ENCODE assay signal across 9 cellular contexts in the genomic region with DNA sequence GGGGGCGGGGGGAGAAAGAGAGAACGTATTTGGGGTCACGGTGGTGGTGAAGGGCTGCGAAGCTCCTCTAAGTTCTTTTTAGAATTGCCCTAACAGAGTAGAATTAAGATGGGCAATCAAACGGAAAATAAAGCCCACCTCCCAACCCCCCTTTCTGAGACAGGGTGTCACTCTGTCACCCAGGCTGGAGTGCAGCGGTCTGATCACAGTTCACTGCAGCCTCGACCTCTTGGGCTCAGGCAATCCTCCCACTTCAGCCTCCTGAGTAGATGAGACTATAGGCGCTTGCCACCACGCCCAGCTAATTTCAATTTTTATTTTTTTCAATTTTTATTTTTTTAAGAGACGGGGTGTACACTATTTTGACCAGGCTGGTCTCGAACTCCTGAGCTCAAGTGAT. TPM values are rescaled to one million over a fixed set of nuclear protein-coding genes. Genes with fewer than 3 reads are reported as not detected.
DNase-seq lines count a peak whose midpoint lies in the region; ATAC-seq and TF ChIP-seq lines count a peak whose summit lies in the region.
"Had no signal": no experiment of that assay in that cellular context is flagged by ENCODE, and none has a peak within 500 bp of the region (broad histone marks: within the 10 kb centered on the region; RNA-seq: fewer than 3 reads in every experiment).

No MANE protein-coding gene starts in this region.

- DNase-seq in heart right ventricle: no peak
- no peak for DNase-seq in cardiac septum (ENCODE audit: low spot score)
- no peak for DNase-seq in epithelial cell of proximal tubule (ENCODE audit: low read depth)
- DNase-seq in neural progenitor cell (ENCODE audit: low spot score): no peak
- peak; percentile 31 to 36 for DNase-seq in aorta
- no peak for DNase-seq in stimulated activated naive CD4-positive, alpha-beta T cell (lab: John Stamatoyannopoulos, UW)
- DNase-seq in NCI-H2227 (lab: John Stamatoyannopoulos, UW; ENCODE audit: unreplicated experiment): no peak

- 47 to 63% methylated on average over 11 of the region's 11 CpGs for WGBS in heart right ventricle, 2 donors
- 49 to 56% methylated on average over 11 of the region's 11 CpGs for WGBS in aorta, 2 donors

- peaks cover 6% of the 10 kb centered on the region for H4K20me1 ChIP-seq in neural progenitor cell (ENCODE audit: low read depth)

- no peaks in the 10 kb centered on the region for H3K36me3 Mint-ChIP-seq in neural progenitor cell

- H3K9me3 ChIP-seq in heart right ventricle (no peaks in the 10 kb centered on the region), neural progenitor cell (ENCODE audit: low read depth) (no peaks in the 10 kb centered on the region), aorta (ENCODE audit: control insufficient read depth, low read length) (no peaks in the 10 kb centered on the region)

- peaks cover 41% of the 10 kb centered on the region for H3K27me3 Mint-ChIP-seq in neural progenitor cell (ENCODE audit: insufficient read depth, low read depth)

- H3K36me3 ChIP-seq in heart right ventricle (peaks cover 0 to 3% (median 0%) of the 10 kb centered on the region in 9 donors), neural progenitor cell (no peaks in the 10 kb centered on the region), aorta (ENCODE audit: control insufficient read depth in 1 of 2, insufficient read depth in 2 of 2, low read length in 1 of 2) (no peaks in the 10 kb centered on the region)
- H3K36me3 ChIP-seq: BLaER1 treated with 17β-estradiol and CSF1 and Interleukin-3, amounts not matched to agents 10 nM and 100 nM had no signal

- no peaks in the 10 kb centered on the region for H3K9me3 Mint-ChIP-seq in neural progenitor cell

- TF ChIP-seq CTCF in heart right ventricle (IDR thresholded peaks at IDR 0.05) (no peak), epithelial cell of proximal tubule (conservative IDR thresholded peaks at IDR 0.05; ENCODE audit: low read depth, low read length) (no peak), neural progenitor cell (IDR thresholded peaks at IDR 0.05) (no peak)

- peaks cover 30% of the 10 kb centered on the region for H3K4me1 Mint-ChIP-seq in neural progenitor cell

- intact Hi-C loops in heart right ventricle (cut with DNase I) (loop anchor here in 8 of 10 donors (2.0 to 10.0 kb wide), 6 partner anchors 17 to 254 kb away; partner anchors contain the start of genes ATP6V0A1 (in 5 of the 8) and PLEKHH3 (in 1 of the 8)), cardiac septum (cut with DNase I) (loop anchor here (2.0 to 5.0 kb wide), 4 partner anchors 15 to 94 kb away; partner anchors contain the start of genes ATP6V0A1 and STAT3), aorta (cut with DNase I) (loop anchor here (2.0 to 5.0 kb wide), 3 partner anchors 34 to 99 kb away; partner anchors contain the start of gene ATP6V0A1 (in 1 of the 2))

- H3F3A ChIP-seq in neural progenitor cell (ENCODE audit: low read depth): peaks cover 51% of the 10 kb centered on the region

- peak overlapping the region; percentile 97 for H3K4me2 ChIP-seq in neural progenitor cell

- H3K27ac Mint-ChIP-seq in neural progenitor cell: no peak overlapping the region

- H3K27ac ChIP-seq in heart right ventricle (peak overlapping the region; percentile 95 to 100 (median 99)), neural progenitor cell (no peak overlapping the region), aorta (ENCODE audit: low read depth in 1 of 2, low read length in 2 of 2) (peak overlapping the region; percentile 4 to 74)
- H3K27ac ChIP-seq: BLaER1 treated with 17β-estradiol and CSF1 and Interleukin-3, amounts not matched to agents 10 nM and 100 nM had no signal

- H3K4me3 ChIP-seq in heart right ventricle: peak overlapping the region in 9 of 10 donors; percentile 79 to 100 (median 97)
- peak overlapping the region; percentile 69 for H3K4me3 ChIP-seq in epithelial cell of proximal tubule (ENCODE audit: low read depth, low read length)
- peak overlapping the region; percentile 65 for H3K4me3 ChIP-seq in neural progenitor cell
- H3K4me3 ChIP-seq in aorta (ENCODE audit: low read length in 2 of 2): no peak overlapping the region

- no peak overlapping the region for H3K9ac ChIP-seq in neural progenitor cell
- H3K9ac ChIP-seq: BLaER1 treated with 17β-estradiol and CSF1 and Interleukin-3, amounts not matched to agents 10 nM and 100 nM had no signal

- ATAC-seq in heart right ventricle: no peak
- no peak for ATAC-seq in aorta (ENCODE audit: low FRiP score)
- ATAC-seq in GM21737 (IDR thresholded peaks at IDR 0.05; ENCODE audit: unreplicated experiment): no peak

- peak overlapping the region; percentile 92 for H3K4me3 Mint-ChIP-seq in neural progenitor cell

- no peaks in the 10 kb centered on the region for H3K79me2 ChIP-seq in neural progenitor cell (ENCODE audit: low read depth)

- H3K4me1 ChIP-seq in heart right ventricle (peaks cover 6 to 64% (median 39%) of the 10 kb centered on the region in 9 donors), neural progenitor cell (peaks cover 15% of the 10 kb centered on the region), aorta (ENCODE audit: control insufficient read depth in 1 of 2, insufficient read depth in 2 of 2, low read length in 2 of 2) (peaks cover 3% of the 10 kb centered on the region in 2 donors)

- H2AFZ ChIP-seq in neural progenitor cell (replicated peaks): peak overlapping the region; percentile 87

- peaks cover 0 to 54% (median 0%) of the 10 kb centered on the region in 7 donors for H3K27me3 ChIP-seq in heart right ventricle
- H3K27me3 ChIP-seq in neural progenitor cell: peaks cover 42% of the 10 kb centered on the region
- no peaks in the 10 kb centered on the region for H3K27me3 ChIP-seq in aorta (ENCODE audit: control insufficient read depth in 1 of 2, insufficient read depth in 2 of 2, low read length in 1 of 2)

RNA-seq across cellular contexts. Expression of gene CAVIN1, which starts 0.7 kb away (rescaled TPM):
- total RNA-seq in heart right ventricle (100 to 1,000 TPM; 176 to 300 (median 241) TPM), cardiac septum (358 TPM), epithelial cell of proximal tubule (184 and 265 TPM in 2 replicates), neural progenitor cell (ENCODE audit: low replicate concordance) (5.5 and 14.0 TPM in 2 replicates), aorta (100 to 1,000 TPM; 569 to 643 TPM)
- polyA plus RNA-seq in heart right ventricle (100 to 1,000 TPM; 131 to 198 TPM), aorta (100 to 1,000 TPM; 350 to 422 TPM)

RNA-seq across cellular contexts. Expression of gene ATP6V0A1, which starts 34.9 kb away (rescaled TPM):
- total RNA-seq in heart right ventricle: 10 to 100 TPM; 28.1 to 48.5 (median 32.6) TPM
- polyA plus RNA-seq in heart right ventricle: 10 to 100 TPM; 35.2 to 35.6 TPM
- total RNA-seq in cardiac septum: 40.3 TPM
- 25.4 and 32.3 TPM in 2 replicates for total RNA-seq in epithelial cell of proximal tubule
- 30.9 and 40.4 TPM in 2 replicates for total RNA-seq in neural progenitor cell (ENCODE audit: low replicate concordance)
- total RNA-seq in aorta: 100 to 1,000 TPM in 1 of 2 donors, 10 to 100 TPM in 1; 96.2 to 111 TPM
- polyA plus RNA-seq in aorta: 10 to 100 TPM; 13.4 to 47.5 TPM

RNA-seq across cellular contexts. Expression of gene STAT3, which starts 35.5 kb away (rescaled TPM):
- total RNA-seq in heart right ventricle: 100 to 1,000 TPM in 8 of 10 donors, 10 to 100 TPM in 2; 87.2 to 398 (median 115) TPM
- polyA plus RNA-seq in heart right ventricle: 10 to 100 TPM; 33.9 to 61.7 TPM
- total RNA-seq in cardiac septum: 159 TPM
- 63.0 and 82.0 TPM in 2 replicates for total RNA-seq in epithelial cell of proximal tubule
- 54.9 and 56.2 TPM in 2 replicates for total RNA-seq in neural progenitor cell (ENCODE audit: low replicate concordance)
- total RNA-seq in aorta: 100 to 1,000 TPM; 279 to 297 TPM
- 10 to 100 TPM; 34.1 to 78.3 TPM for polyA plus RNA-seq in aorta

Comparison
In these comparisons a context has a peak if more than half of its experiments do, and no peak if none do; other contexts are left out.
1. DNase-seq: peak in aorta (2 of 2); none in heart right ventricle (0 of 2), cardiac septum (single experiment), epithelial cell of proximal tubule (single experiment), neural progenitor cell (single experiment), stimulated activated naive CD4-positive, alpha-beta T cell (0 of 6) and NCI-H2227 (single experiment).
2. H3K4me3 ChIP-seq: peak in heart right ventricle (9 of 10), epithelial cell of proximal tubule (single experiment) and neural progenitor cell (single experiment); none in aorta (0 of 2).
3. RNA of gene CAVIN1, which starts 0.7 kb away (total RNA-seq): 569 to 643 TPM in aorta, 358 TPM in cardiac septum (single experiment), 176 to 300 TPM in heart right ventricle and 184 to 265 TPM in epithelial cell of proximal tubule; 5.5 to 14.0 TPM in neural progenitor cell; every median in the first group is over 10 times any median in the second.